ENCODE assay signal across 16 cellular contexts in genomic region chr22:49784987-49785614, GRCh38. TPM values are rescaled to one million over a fixed set of nuclear protein-coding genes. Genes with fewer than 3 reads are reported as not detected.
DNase-seq lines count a peak whose midpoint lies in the region; ATAC-seq lines count a peak whose summit lies in the region.
"Had no signal": no experiment of that assay in that cellular context is flagged by ENCODE, and none has a peak within 500 bp of the region (broad histone marks: within the 10 kb centered on the region; RNA-seq: fewer than 3 reads in every experiment).

No MANE protein-coding gene starts in this region.

- peaks cover 19% of the 10 kb centered on the region for H3K36me3 Mint-ChIP-seq in activated CD8-positive, alpha-beta memory T cell treated with anti-CD3 and anti-CD28 coated beads, Interleukin-2, amount 10 ng/mL, durations not matched to agents 7 days and 5 days
- H3K36me3 Mint-ChIP-seq in T-helper 17 cell (ENCODE audit: low read depth) (peaks cover 2% of the 10 kb centered on the region), immature natural killer cell (peaks cover 0 to 8% (median 4%) of the 10 kb centered on the region in 3 donors)
- H3K36me3 Mint-ChIP-seq in stimulated activated effector memory CD8-positive, alpha-beta T cell treated with anti-CD3 and anti-CD28 coated beads, Interleukin-12 subunit alpha, Interleukin-12 subunit beta, amount 100 ng/mL, for 72 hours = peaks cover 71% of the 10 kb centered on the region

- H3K9me3 Mint-ChIP-seq in activated CD8-positive, alpha-beta memory T cell treated with anti-CD3 and anti-CD28 coated beads, Interleukin-2, amount 10 ng/mL, durations not matched to agents 7 days and 5 days (ENCODE audit: low read depth) = no peaks in the 10 kb centered on the region
- no peaks in the 10 kb centered on the region for H3K9me3 Mint-ChIP-seq in immature natural killer cell
- no peaks in the 10 kb centered on the region for H3K9me3 Mint-ChIP-seq in stimulated activated effector memory CD8-positive, alpha-beta T cell treated with anti-CD3 and anti-CD28 coated beads, Interleukin-12 subunit alpha, Interleukin-12 subunit beta, amount 100 ng/mL, for 72 hours

- peak; percentile 7 for ATAC-seq in activated CD8-positive, alpha-beta memory T cell treated with anti-CD3 and anti-CD28 coated beads, Interleukin-2, amount 10 ng/mL, durations not matched to agents 7 days and 5 days
- peak; percentile 43 for ATAC-seq in T-helper 17 cell
- peak; percentile 87 for ATAC-seq in stimulated activated effector memory CD8-positive, alpha-beta T cell treated with anti-CD3 and anti-CD28 coated beads, Interleukin-12 subunit alpha, Interleukin-12 subunit beta, amount 100 ng/mL, for 72 hours
- ATAC-seq: GM12878 had no signal

- peaks cover 58% of the 10 kb centered on the region for H3K4me1 Mint-ChIP-seq in activated CD8-positive, alpha-beta memory T cell treated with anti-CD3 and anti-CD28 coated beads, Interleukin-2, amount 10 ng/mL, durations not matched to agents 7 days and 5 days
- H3K4me1 Mint-ChIP-seq in T-helper 17 cell (peaks cover 35% of the 10 kb centered on the region), immature natural killer cell (peaks cover 51 to 66% of the 10 kb centered on the region in 2 donors)
- H3K4me1 Mint-ChIP-seq in stimulated activated effector memory CD8-positive, alpha-beta T cell treated with anti-CD3 and anti-CD28 coated beads, Interleukin-12 subunit alpha, Interleukin-12 subunit beta, amount 100 ng/mL, for 72 hours = peaks cover 63% of the 10 kb centered on the region

- no peak for DNase-seq in activated CD8-positive, alpha-beta memory T cell treated with anti-CD3 and anti-CD28 coated beads, Interleukin-2, amount 10 ng/mL, durations not matched to agents 7 days and 5 days
- DNase-seq in activated CD8-positive, alpha-beta memory T cell treated with anti-CD3 and anti-CD28 coated beads, Interleukin-2, amount 50 U/mL, for 4 hours = no peak
- DNase-seq in T-helper 17 cell (no peak), immature natural killer cell (peak in 1 of 3 donors; percentile 23), T-helper 9 cell (no peak), hepatic stellate cell (ENCODE audit: low spot score) (no peak), GM19238 (ENCODE audit: insufficient read length, low spot score) (no peak)
- no peak for DNase-seq in stimulated activated effector memory CD8-positive, alpha-beta T cell treated with anti-CD3 and anti-CD28 coated beads, Interleukin-12 subunit alpha, Interleukin-12 subunit beta, amount 100 ng/mL, for 72 hours (ENCODE audit: low spot score in 2 of 2)
- DNase-seq: GDM1, GOT3, NCI-H1105, NCI-H1694, NCI-H510A treated with DMSO at 0.1 percent for 48 hours, PC-9 had no signal

- CTCF ChIA-PET in activated CD8-positive, alpha-beta memory T cell treated with anti-CD3 and anti-CD28 coated beads, Interleukin-2, amount 10 ng/mL, durations not matched to agents 7 days and 5 days (lab: Charles Lee) = no interaction called here

- H3K27ac Mint-ChIP-seq in activated CD8-positive, alpha-beta memory T cell treated with anti-CD3 and anti-CD28 coated beads, Interleukin-2, amount 10 ng/mL, durations not matched to agents 7 days and 5 days = peak overlapping the region; percentile 8
- H3K27ac Mint-ChIP-seq in T-helper 17 cell = no peak overlapping the region
- H3K27ac Mint-ChIP-seq in immature natural killer cell = peak overlapping the region in 4 of 6 donors; percentile 7 to 59 (median 26)
- peak overlapping the region; percentile 48 for H3K27ac Mint-ChIP-seq in stimulated activated effector memory CD8-positive, alpha-beta T cell treated with anti-CD3 and anti-CD28 coated beads, Interleukin-12 subunit alpha, Interleukin-12 subunit beta, amount 100 ng/mL, for 72 hours

- no peak overlapping the region for H3K4me3 Mint-ChIP-seq in activated CD8-positive, alpha-beta memory T cell treated with anti-CD3 and anti-CD28 coated beads, Interleukin-2, amount 10 ng/mL, durations not matched to agents 7 days and 5 days
- H3K4me3 Mint-ChIP-seq in T-helper 17 cell (peak overlapping the region; percentile 19), immature natural killer cell (peak overlapping the region in 1 of 5 donors; percentile 35)
- peak overlapping the region; percentile 52 for H3K4me3 Mint-ChIP-seq in stimulated activated effector memory CD8-positive, alpha-beta T cell treated with anti-CD3 and anti-CD28 coated beads, Interleukin-12 subunit alpha, Interleukin-12 subunit beta, amount 100 ng/mL, for 72 hours

- no peaks in the 10 kb centered on the region for H3K27me3 Mint-ChIP-seq in activated CD8-positive, alpha-beta memory T cell treated with anti-CD3 and anti-CD28 coated beads, Interleukin-2, amount 10 ng/mL, durations not matched to agents 7 days and 5 days
- H3K27me3 Mint-ChIP-seq in T-helper 17 cell = no peaks in the 10 kb centered on the region
- H3K27me3 Mint-ChIP-seq in immature natural killer cell (ENCODE audit: low read depth in 3 of 3) = peaks cover 1 to 9% (median 6%) of the 10 kb centered on the region in 3 donors

- no peaks in the 10 kb centered on the region for H3K9me3 ChIP-seq in T-helper 17 cell (ENCODE audit: control insufficient read depth, low read length, poor library complexity, severe bottlenecking)
- H3K9me3 ChIP-seq: BLaER1 had no signal

RNA-seq across cellular contexts. Expression of gene BRD1, which starts 42.6 kb away (rescaled TPM):
- 10 to 100 TPM; 49.9 to 56.6 TPM for total RNA-seq in activated CD8-positive, alpha-beta memory T cell treated with anti-CD3 and anti-CD28 coated beads, Interleukin-2, amount 10 ng/mL, durations not matched to agents 7 days and 5 days
- 100 to 1,000 TPM; 127 to 153 TPM for total RNA-seq in T-helper 17 cell
- polyA plus RNA-seq in immature natural killer cell = 1 to 10 TPM; 1.5 to 4.5 (median 2.1) TPM

Comparison
In these comparisons a context has a peak if more than half of its experiments do, and no peak if none do; other contexts are left out.
1. ATAC-seq: peak in every context shown above with its lines; median percentile 87 in stimulated activated effector memory CD8-positive, alpha-beta T cell treated with anti-CD3 and anti-CD28 coated beads, Interleukin-12 subunit alpha, Interleukin-12 subunit beta, amount 100 ng/mL, for 72 hours; 43 in T-helper 17 cell; 7 in activated CD8-positive, alpha-beta memory T cell treated with anti-CD3 and anti-CD28 coated beads, Interleukin-2, amount 10 ng/mL, durations not matched to agents 7 days and 5 days.